Comparison of ENCODE assay signal across 1 cellular context in genomic region chr16:57299719-57300386, GRCh38.
A peak's percentile ranks its signal among the peaks of the same experiment; 100 is the strongest.
TF ChIP-seq lines count a peak whose summit lies in the region.

No MANE protein-coding gene starts in this region.

TF ChIP-seq in HEK293, 187 proteins besides CTCF, POLR2A, EP300 and RAD21 (continued from another document and continues in another):
- TF ChIP-seq ZNF518A (tag by site-specific recombination; conservative IDR thresholded peaks at IDR 0.05; ENCODE audit: low read depth) (0 out of 2 replicates have a peak, but pooled peaks have one; percentile 10), BCL11A (tag by site-specific recombination; IDR thresholded peaks at IDR 0.05; ENCODE audit: low read depth) (no peak), ZXDB (tag by site-specific recombination; IDR thresholded peaks at IDR 0.05) (peak; percentile 62; the same call in 1 of the 2 replicates), SP2 (tag by site-specific recombination; IDR thresholded peaks at IDR 0.05) (no peak), BCL11B (tag by site-specific recombination; IDR thresholded peaks at IDR 0.05; ENCODE audit: low read depth) (no peak), ZNF140 (tag by site-specific recombination; IDR thresholded peaks at IDR 0.05) (no peak), ZNF692 (tag by site-specific recombination; IDR thresholded peaks at IDR 0.05) (no peak; the same call in 1 of the 2 replicates), ZNF664 (tag by site-specific recombination; IDR thresholded peaks at IDR 0.05) (0 out of 2 replicates have a peak, but pooled peaks have one; percentile 9), ZNF24 (tag by site-specific recombination; IDR thresholded peaks at IDR 0.05) (no peak), ZNF433 (tag by site-specific recombination; IDR thresholded peaks at IDR 0.05; ENCODE audit: low read depth) (no peak), ATF2 (tag by site-specific recombination; IDR thresholded peaks at IDR 0.05; ENCODE audit: low read depth) (0 out of 2 replicates have a peak, but pooled peaks have one; percentile 4), MEIS1 (CRISPR knock-in tag; IDR thresholded peaks at IDR 0.05; ENCODE audit: borderline replicate concordance) (no peak), ZNF19 (tag by site-specific recombination; IDR thresholded peaks at IDR 0.05; ENCODE audit: low read depth) (no peak), ZNF404 (tag by site-specific recombination; IDR thresholded peaks at IDR 0.05) (no peak), GLI2 (tag by site-specific recombination; IDR thresholded peaks at IDR 0.05; ENCODE audit: borderline replicate concordance, low read depth) (no peak), ZNF202 (tag by site-specific recombination; IDR thresholded peaks at IDR 0.05; ENCODE audit: borderline replicate concordance) (no peak), ZNF398 (tag by site-specific recombination; IDR thresholded peaks at IDR 0.05) (peak; percentile 49), OVOL3 (tag by site-specific recombination; IDR thresholded peaks at IDR 0.05) (no peak), ZNF366 (tag by site-specific recombination; conservative IDR thresholded peaks at IDR 0.05) (peak; percentile 89), ZNF571 (tag by site-specific recombination; IDR thresholded peaks at IDR 0.05) (no peak), ZNF10 (tag by site-specific recombination; IDR thresholded peaks at IDR 0.05) (no peak), ZNF701 (tag by site-specific recombination; IDR thresholded peaks at IDR 0.05) (no peak), ZNF660 (tag by site-specific recombination; IDR thresholded peaks at IDR 0.05) (peak; percentile 93), ZNF558 (tag by site-specific recombination; IDR thresholded peaks at IDR 0.05) (peak; percentile 36; the same call in 1 of the 2 replicates), ZNF530 (tag by site-specific recombination; IDR thresholded peaks at IDR 0.05; ENCODE audit: low read depth) (no peak), ZNF311 (tag by site-specific recombination; IDR thresholded peaks at IDR 0.05; ENCODE audit: borderline replicate concordance) (no peak), ZBTB7A (tag by site-specific recombination; IDR thresholded peaks at IDR 0.05; ENCODE audit: low read depth) (no peak; the same call in 1 of the 2 replicates), ZBTB6 (tag by site-specific recombination; IDR thresholded peaks at IDR 0.05) (peak; percentile 6; the same call in 1 of the 2 replicates), ZNF792 (tag by site-specific recombination; IDR thresholded peaks at IDR 0.05) (no peak), GFI1B (tag by site-specific recombination; IDR thresholded peaks at IDR 0.05) (no peak), ZNF112 (tag by site-specific recombination; IDR thresholded peaks at IDR 0.05) (no peak), ZNF184 (tag by site-specific recombination; IDR thresholded peaks at IDR 0.05) (0 out of 2 replicates have a peak, but pooled peaks have one; percentile 46), ZNF837 (tag by site-specific recombination; IDR thresholded peaks at IDR 0.05) (no peak), ZFHX2 (tag by site-specific recombination; conservative IDR thresholded peaks at IDR 0.05) (no peak), ZEB2 (tag by site-specific recombination; IDR thresholded peaks at IDR 0.05) (peak; percentile 66), ZNF843 (tag by site-specific recombination; IDR thresholded peaks at IDR 0.05) (no peak; the same call in 1 of the 2 replicates), ZNF169 (tag by site-specific recombination; IDR thresholded peaks at IDR 0.05) (no peak), KLF10 (tag by site-specific recombination; IDR thresholded peaks at IDR 0.05) (peak; percentile 42)
- TF ChIP-seq, protein P1, sequence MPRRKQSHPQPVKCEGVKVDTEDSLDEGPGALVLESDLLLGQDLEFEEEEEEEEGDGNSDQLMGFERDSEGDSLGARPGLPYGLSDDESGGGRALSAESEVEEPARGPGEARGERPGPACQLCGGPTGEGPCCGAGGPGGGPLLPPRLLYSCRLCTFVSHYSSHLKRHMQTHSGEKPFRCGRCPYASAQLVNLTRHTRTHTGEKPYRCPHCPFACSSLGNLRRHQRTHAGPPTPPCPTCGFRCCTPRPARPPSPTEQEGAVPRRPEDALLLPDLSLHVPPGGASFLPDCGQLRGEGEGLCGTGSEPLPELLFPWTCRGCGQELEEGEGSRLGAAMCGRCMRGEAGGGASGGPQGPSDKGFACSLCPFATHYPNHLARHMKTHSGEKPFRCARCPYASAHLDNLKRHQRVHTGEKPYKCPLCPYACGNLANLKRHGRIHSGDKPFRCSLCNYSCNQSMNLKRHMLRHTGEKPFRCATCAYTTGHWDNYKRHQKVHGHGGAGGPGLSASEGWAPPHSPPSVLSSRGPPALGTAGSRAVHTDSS (tag by site-specific recombination; IDR thresholded peaks at IDR 0.05), result no peak; the same call in none of the 2 replicates
- TF ChIP-seq, protein P2, sequence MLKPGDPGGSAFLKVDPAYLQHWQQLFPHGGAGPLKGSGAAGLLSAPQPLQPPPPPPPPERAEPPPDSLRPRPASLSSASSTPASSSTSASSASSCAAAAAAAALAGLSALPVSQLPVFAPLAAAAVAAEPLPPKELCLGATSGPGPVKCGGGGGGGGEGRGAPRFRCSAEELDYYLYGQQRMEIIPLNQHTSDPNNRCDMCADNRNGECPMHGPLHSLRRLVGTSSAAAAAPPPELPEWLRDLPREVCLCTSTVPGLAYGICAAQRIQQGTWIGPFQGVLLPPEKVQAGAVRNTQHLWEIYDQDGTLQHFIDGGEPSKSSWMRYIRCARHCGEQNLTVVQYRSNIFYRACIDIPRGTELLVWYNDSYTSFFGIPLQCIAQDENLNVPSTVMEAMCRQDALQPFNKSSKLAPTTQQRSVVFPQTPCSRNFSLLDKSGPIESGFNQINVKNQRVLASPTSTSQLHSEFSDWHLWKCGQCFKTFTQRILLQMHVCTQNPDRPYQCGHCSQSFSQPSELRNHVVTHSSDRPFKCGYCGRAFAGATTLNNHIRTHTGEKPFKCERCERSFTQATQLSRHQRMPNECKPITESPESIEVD (tag by site-specific recombination; IDR thresholded peaks at IDR 0.05), result no peak; the same call in 1 of the 2 replicates
- TF ChIP-seq, protein P3, sequence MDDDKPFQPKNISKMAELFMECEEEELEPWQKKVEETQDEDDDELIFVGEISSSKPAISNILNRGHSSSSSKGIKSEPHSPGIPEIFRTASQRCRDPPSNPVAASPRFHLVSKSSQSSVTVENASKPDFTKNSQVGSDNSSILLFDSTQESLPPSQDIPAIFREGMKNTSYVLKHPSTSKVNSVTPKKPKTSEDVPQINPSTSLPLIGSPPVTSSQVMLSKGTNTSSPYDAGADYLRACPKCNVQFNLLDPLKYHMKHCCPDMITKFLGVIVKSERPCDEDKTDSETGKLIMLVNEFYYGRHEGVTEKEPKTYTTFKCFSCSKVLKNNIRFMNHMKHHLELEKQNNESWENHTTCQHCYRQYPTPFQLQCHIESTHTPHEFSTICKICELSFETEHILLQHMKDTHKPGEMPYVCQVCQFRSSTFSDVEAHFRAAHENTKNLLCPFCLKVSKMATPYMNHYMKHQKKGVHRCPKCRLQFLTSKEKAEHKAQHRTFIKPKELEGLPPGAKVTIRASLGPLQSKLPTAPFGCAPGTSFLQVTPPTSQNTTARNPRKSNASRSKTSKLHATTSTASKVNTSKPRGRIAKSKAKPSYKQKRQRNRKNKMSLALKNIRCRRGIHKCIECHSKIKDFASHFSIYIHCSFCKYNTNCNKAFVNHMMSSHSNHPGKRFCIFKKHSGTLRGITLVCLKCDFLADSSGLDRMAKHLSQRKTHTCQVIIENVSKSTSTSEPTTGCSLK (tag by site-specific recombination; IDR thresholded peaks at IDR 0.05), result no peak
- TF ChIP-seq, protein P4, sequence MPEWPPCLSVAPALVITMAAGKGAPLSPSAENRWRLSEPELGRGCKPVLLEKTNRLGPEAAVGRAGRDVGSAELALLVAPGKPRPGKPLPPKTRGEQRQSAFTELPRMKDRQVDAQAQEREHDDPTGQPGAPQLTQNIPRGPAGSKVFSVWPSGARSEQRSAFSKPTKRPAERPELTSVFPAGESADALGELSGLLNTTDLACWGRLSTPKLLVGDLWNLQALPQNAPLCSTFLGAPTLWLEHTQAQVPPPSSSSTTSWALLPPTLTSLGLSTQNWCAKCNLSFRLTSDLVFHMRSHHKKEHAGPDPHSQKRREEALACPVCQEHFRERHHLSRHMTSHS (tag by site-specific recombination; IDR thresholded peaks at IDR 0.05), result no peak
